13 cellular contexts compared by ENCODE assay signal in the genomic region with DNA sequence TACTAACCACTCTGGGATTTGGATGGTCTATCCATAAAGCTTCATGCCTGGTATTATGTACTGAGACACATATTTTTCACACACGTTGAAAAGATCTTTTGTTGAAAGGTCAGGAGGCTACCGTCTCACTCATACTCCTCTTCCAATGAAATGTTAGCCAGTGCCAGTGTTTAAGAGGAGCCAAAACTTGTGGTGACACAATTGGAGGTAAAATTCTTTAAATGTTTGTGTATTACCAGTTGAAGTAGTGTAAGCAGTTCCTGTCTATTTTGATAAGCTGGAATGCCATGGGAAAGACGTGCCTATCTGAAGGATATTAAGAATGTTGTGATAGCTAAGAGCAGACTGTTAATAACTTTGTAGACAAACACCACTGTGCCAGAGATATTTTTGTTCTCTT. TPM values are rescaled to one million over a fixed set of nuclear protein-coding genes. Genes with fewer than 3 reads are reported as not detected.
DNase-seq lines count a peak whose midpoint lies in the region; ATAC-seq, FAIRE-seq and TF ChIP-seq lines count a peak whose summit lies in the region.
"Had no signal": no experiment of that assay in that cellular context is flagged by ENCODE, and none has a peak within 500 bp of the region (broad histone marks: within the 10 kb centered on the region; RNA-seq: fewer than 3 reads in every experiment).

No MANE protein-coding gene starts in this region.

- in situ Hi-C loops in astrocyte of the cerebellum (cut with HindIII; ENCODE audit: low sequenced_read_pairs), result no loop called here

- intact Hi-C loops in left ventricle myocardium superior (cut with micrococcal nuclease), result no loop called here

- H3K27me3 ChIP-seq in skeletal muscle satellite cell (ENCODE audit: control insufficient read depth, insufficient read depth, low read length), result no peaks in the 10 kb centered on the region
- H3K27me3 ChIP-seq: esophagus muscularis mucosa, Peyer's patch had no signal

- ATAC-seq in left ventricle myocardium superior, result peak; percentile 95
- no peak for ATAC-seq in activated CD4-positive, CD25-positive, alpha-beta regulatory T cell treated with anti-CD3 and anti-CD28 coated beads, Interleukin-2, amount 50 U/mL, for 24 hours
- no peak for ATAC-seq in GM19463 (IDR thresholded peaks at IDR 0.05; ENCODE audit: unreplicated experiment)

- peaks cover 62% of the 10 kb centered on the region for H3K36me3 ChIP-seq in skeletal muscle satellite cell (ENCODE audit: insufficient read depth, low read length)

- FAIRE-seq in GM18507 (lab: Jason Lieb, UNC) (peak; percentile 44), D721Med (lab: Jason Lieb, UNC) (no peak)
- FAIRE-seq: small intestine had no signal

- no peak overlapping the region for H3K9ac ChIP-seq in skeletal muscle satellite cell (ENCODE audit: low read depth, low read length)

- DNase-seq in GM18507 (ENCODE audit: extremely low spot score, insufficient read length, low read depth) (no peak), astrocyte of the cerebellum (ENCODE audit: low read depth) (peak; percentile 73), left ventricle myocardium superior (no peak), D721Med (ENCODE audit: insufficient read length, low spot score) (no peak)
- DNase-seq: caudate nucleus, NCI-H510A, Peyer's patch, small intestine had no signal

- H3K4me3 ChIP-seq in astrocyte of the cerebellum (ENCODE audit: low read depth, low read length), result no peak overlapping the region
- no peak overlapping the region for H3K4me3 ChIP-seq in skeletal muscle satellite cell (ENCODE audit: low read length)
- H3K4me3 ChIP-seq: esophagus muscularis mucosa, Peyer's patch, thoracic aorta had no signal

- TF ChIP-seq CTCF in astrocyte of the cerebellum (IDR thresholded peaks at IDR 0.05; ENCODE audit: low read depth, low read length, missing control alignments) (no peak), D721Med (IDR thresholded peaks at IDR 0.05; ENCODE audit: insufficient read depth, missing control alignments) (no peak)

- H3K4me1 ChIP-seq in skeletal muscle satellite cell (ENCODE audit: control insufficient read depth, insufficient read depth, low read length), result peaks cover 8% of the 10 kb centered on the region
- H3K4me1 ChIP-seq: Peyer's patch had no signal

- peak overlapping the region; percentile 32 for H3K4me2 ChIP-seq in skeletal muscle satellite cell (ENCODE audit: low read length)

- H3K9me3 ChIP-seq in skeletal muscle satellite cell (replicated peaks; ENCODE audit: low read length), result no peaks in the 10 kb centered on the region
- H3K9me3 ChIP-seq: esophagus muscularis mucosa, Peyer's patch, thoracic aorta had no signal

RNA-seq across cellular contexts. Expression of a gene that starts 32.1 kb away (rescaled TPM):
- 85.2 TPM for total RNA-seq in left ventricle myocardium superior
- 90.8 and 94.6 TPM in 2 replicates for total RNA-seq in skeletal muscle satellite cell (2012; rRNA removed)

RNA-seq across cellular contexts. Expression of a gene that starts 53.6 kb away (rescaled TPM):
- total RNA-seq in left ventricle myocardium superior, result 19.9 TPM
- 3.3 and 4.8 TPM in 2 replicates for total RNA-seq in skeletal muscle satellite cell (2012; rRNA removed)
